14 cellular contexts compared by ENCODE assay signal in genomic region chr4:118790544-118790943, GRCh38.
"Had no signal": no experiment of that assay in that cellular context is flagged by ENCODE, and none has a peak within 500 bp of the region (broad histone marks: within the 10 kb centered on the region; RNA-seq: fewer than 3 reads in every experiment).

No MANE protein-coding gene starts in this region.

- H3K36me3 Mint-ChIP-seq: activated naive CD4-positive, alpha-beta T cell treated with anti-CD3 and anti-CD28 coated beads, Interleukin-2, amount 50 U/mL, for 72 hours had no signal

- H3K9me3 ChIP-seq: spleen, suprapubic skin had no signal

- H3K4me3 ChIP-seq: spleen, suprapubic skin had no signal

- H3K4me1 ChIP-seq: spleen, suprapubic skin had no signal

- H3K4me3 Mint-ChIP-seq: activated CD4-positive, alpha-beta memory T cell treated with anti-CD3 and anti-CD28 coated beads for 36 hours; activated T-cell treated with anti-CD3 and anti-CD28 coated beads, Interleukin-2, amount 50 U/mL, for 4 hours; type B pancreatic cell had no signal

- ATAC-seq: activated naive CD4-positive, alpha-beta T cell treated with anti-CD3 and anti-CD28 coated beads, Interleukin-2, amount 50 U/mL, for 72 hours; activated T-cell treated with anti-CD3 and anti-CD28 coated beads, Interleukin-2, amount 50 U/mL, for 4 hours; right cardiac atrium; stimulated activated naive CD8-positive, alpha-beta T cell treated with anti-CD3 and anti-CD28 coated beads, Interleukin-15, Interleukin-2, amounts not matched to agents 100 U/mL and 50 U/mL, for 24 hours had no signal

- H3K27ac ChIP-seq: spleen, suprapubic skin had no signal

- DNase-seq: activated CD4-positive, alpha-beta memory T cell treated with anti-CD3 and anti-CD28 coated beads for 36 hours; activated effector memory CD4-positive, alpha-beta T cell treated with anti-CD3 and anti-CD28 coated beads, Interleukin-2, amount 50 U/mL, for 16 hours; activated T-cell treated with anti-CD3 and anti-CD28 coated beads, Interleukin-2, amount 50 U/mL, for 4 hours; amniotic stem cell; foreskin melanocyte; kidney; posterior cingulate gyrus; right cardiac atrium; spleen; stimulated activated CD4-positive, alpha-beta T cell treated with anti-CD3 and anti-CD28 coated beads, Interleukin-2, amount 100 ng/mL, for 24 hours; stimulated activated naive CD8-positive, alpha-beta T cell treated with anti-CD3 and anti-CD28 coated beads, Interleukin-15, Interleukin-2, amounts not matched to agents 100 U/mL and 50 U/mL, for 24 hours had no signal

- H3K9me3 Mint-ChIP-seq: activated CD4-positive, alpha-beta memory T cell treated with anti-CD3 and anti-CD28 coated beads for 36 hours; activated naive CD4-positive, alpha-beta T cell treated with anti-CD3 and anti-CD28 coated beads, Interleukin-2, amount 50 U/mL, for 72 hours; activated T-cell treated with anti-CD3 and anti-CD28 coated beads, Interleukin-2, amount 50 U/mL, for 4 hours; type B pancreatic cell had no signal

- H3K27me3 Mint-ChIP-seq: activated CD4-positive, alpha-beta memory T cell treated with anti-CD3 and anti-CD28 coated beads for 36 hours; type B pancreatic cell had no signal

- H3K27me3 ChIP-seq: spleen, suprapubic skin had no signal

- H3K27ac Mint-ChIP-seq: activated CD4-positive, alpha-beta memory T cell treated with anti-CD3 and anti-CD28 coated beads for 36 hours; activated naive CD4-positive, alpha-beta T cell treated with anti-CD3 and anti-CD28 coated beads, Interleukin-2, amount 50 U/mL, for 72 hours; type B pancreatic cell had no signal
